In the genomic region with DNA sequence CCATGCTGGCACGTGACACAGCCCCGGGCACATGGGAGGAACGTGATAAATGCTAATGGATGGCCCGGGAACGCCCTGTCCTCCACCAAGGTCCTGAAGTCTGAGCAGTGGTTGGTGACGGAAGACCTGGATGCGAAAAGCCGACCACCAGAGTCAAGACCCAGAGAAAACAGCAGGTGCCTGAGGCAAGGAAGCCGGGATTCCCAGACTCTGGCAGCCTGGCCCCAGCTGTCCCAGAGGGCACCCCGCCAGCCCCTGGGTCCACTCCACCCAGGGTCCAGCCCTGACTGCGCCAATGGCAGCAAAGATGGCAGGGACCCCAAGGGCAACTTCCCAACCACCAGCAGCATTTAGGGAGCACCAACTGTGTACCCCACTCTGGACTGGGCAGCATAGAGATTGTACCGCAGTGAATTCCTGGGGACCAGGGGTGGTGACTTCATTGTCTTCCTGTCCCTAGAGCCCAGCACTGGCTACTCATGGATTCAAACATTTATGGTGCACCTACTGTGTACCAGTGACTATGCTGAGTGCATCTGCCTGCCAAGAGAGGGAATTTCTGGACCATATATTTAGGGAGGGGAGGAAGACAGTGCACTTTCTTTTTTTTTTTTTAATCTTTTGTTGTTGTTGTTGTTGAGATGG, we compare ENCODE assay signal across 17 cellular contexts.
"Had no signal": no experiment of that assay in that cellular context is flagged by ENCODE, and none has a peak within 500 bp of the region (broad histone marks: within the 10 kb centered on the region; RNA-seq: fewer than 3 reads in every experiment).

No MANE protein-coding gene starts in this region.

- H3K4me1 ChIP-seq: parathyroid adenoma, prostate gland, uterus had no signal

- H3K27ac ChIP-seq: dorsolateral prefrontal cortex, heart left ventricle, parathyroid adenoma, prostate gland, skin epidermis, upper lobe of left lung, uterus had no signal

- DNase-seq: cortex of kidney; dorsolateral prefrontal cortex; effector CD8-positive, alpha-beta T cell; heart left ventricle; hippocampal formation; left colon; natural killer cell; nucleus accumbens; stimulated activated naive CD4-positive, alpha-beta T cell treated with Interleukin-2 at 50 U/mL for 16 hours; upper lobe of left lung; uterus had no signal

- H3K4me3 Mint-ChIP-seq: natural killer cell, neural crest cell had no signal

- H3K4me1 Mint-ChIP-seq: natural killer cell had no signal

- H3K36me3 ChIP-seq: heart left ventricle, prostate gland, upper lobe of left lung, uterus had no signal

- H3K9me3 Mint-ChIP-seq: natural killer cell, neural crest cell had no signal

- H2AFZ ChIP-seq: parathyroid adenoma had no signal

- H3K27me3 ChIP-seq: dorsolateral prefrontal cortex, heart left ventricle, upper lobe of left lung, uterus had no signal

- ATAC-seq: heart left ventricle, left colon, natural killer cell, sciatic nerve had no signal

- H3K9me3 ChIP-seq: heart left ventricle, prostate gland, upper lobe of left lung, uterus had no signal

- H3K27ac Mint-ChIP-seq: natural killer cell had no signal

- FAIRE-seq: frontal cortex had no signal

- H3K9ac ChIP-seq: parathyroid adenoma had no signal

- H3K4me3 ChIP-seq: dorsolateral prefrontal cortex, heart left ventricle, prostate gland, skin epidermis, upper lobe of left lung, uterus had no signal

- H3K36me3 Mint-ChIP-seq: natural killer cell had no signal

- H3K79me2 ChIP-seq: parathyroid adenoma had no signal
